Comparison of ENCODE assay signal across 8 cellular contexts in the genomic region with DNA sequence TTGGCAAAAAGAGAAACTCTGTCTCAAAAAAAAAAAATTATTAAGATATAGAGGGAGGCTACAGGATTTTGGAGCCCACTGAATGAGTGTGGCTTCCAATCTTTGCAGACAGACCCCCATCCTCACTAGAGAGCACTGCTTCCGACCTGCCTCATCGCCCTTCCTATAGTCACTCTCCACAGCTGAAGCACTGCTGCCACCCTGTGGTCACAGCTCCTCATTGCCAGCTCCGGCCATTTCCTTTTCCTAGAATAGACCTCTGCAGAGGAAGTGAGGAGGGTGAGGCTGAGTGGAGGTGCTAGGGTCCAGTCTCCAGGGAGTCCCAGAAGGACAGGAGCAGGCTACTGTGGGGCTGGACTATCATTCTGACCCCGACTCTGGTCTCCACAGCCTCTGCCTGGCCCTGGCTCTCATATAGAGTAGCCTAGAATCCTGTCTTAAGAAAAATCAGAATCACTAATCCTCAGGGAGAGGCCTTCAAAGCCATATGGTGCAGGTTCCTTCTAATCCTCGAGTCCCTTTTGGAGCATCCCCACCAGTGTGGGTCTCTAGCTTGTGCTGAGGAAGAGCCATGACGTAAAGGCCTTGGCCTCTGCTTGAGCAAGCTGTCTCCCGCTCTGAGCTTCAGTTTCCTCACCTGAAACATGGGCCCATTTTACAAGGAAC. TPM values are rescaled to one million over a fixed set of nuclear protein-coding genes. Genes with fewer than 3 reads are reported as not detected.
A peak's percentile ranks its signal among the peaks of the same experiment; 100 is the strongest.
DNase-seq lines count a peak whose midpoint lies in the region; ATAC-seq, FAIRE-seq and TF ChIP-seq lines count a peak whose summit lies in the region.

No MANE protein-coding gene starts in this region.

- H3K9me3 ChIP-seq in SJSA1 (replicated peaks) (no peaks in the 10 kb centered on the region), parathyroid adenoma (ENCODE audit: control insufficient read depth, low read length) (no peaks in the 10 kb centered on the region), upper lobe of right lung (no peaks in the 10 kb centered on the region)

- H3K27me3 ChIP-seq in SJSA1 (replicated peaks): no peaks in the 10 kb centered on the region
- H3K27me3 ChIP-seq in parathyroid adenoma (ENCODE audit: control insufficient read depth, insufficient read depth, low read length): no peaks in the 10 kb centered on the region
- H3K27me3 ChIP-seq in upper lobe of right lung: no peaks in the 10 kb centered on the region

- H3K36me3 ChIP-seq in SJSA1: peaks cover 51% of the 10 kb centered on the region
- H3K36me3 ChIP-seq in parathyroid adenoma (ENCODE audit: control insufficient read depth, insufficient read depth, low read length): no peaks in the 10 kb centered on the region
- H3K36me3 ChIP-seq in upper lobe of right lung: peaks cover 57% of the 10 kb centered on the region

- ATAC-seq in upper lobe of right lung: peak; percentile 95

- H3K27ac ChIP-seq in SJSA1: no peak overlapping the region
- no peak overlapping the region for H3K27ac ChIP-seq in parathyroid adenoma
- peak overlapping the region; percentile 42 for H3K27ac ChIP-seq in upper lobe of right lung

- H3K79me2 ChIP-seq in parathyroid adenoma: no peaks in the 10 kb centered on the region

- H3K4me3 ChIP-seq in SJSA1 (no peak overlapping the region), parathyroid adenoma (ENCODE audit: low read depth, low read length) (no peak overlapping the region), upper lobe of right lung (no peak overlapping the region)

- H2AFZ ChIP-seq in parathyroid adenoma: no peak overlapping the region

- POLR2A ChIA-PET in GM10248 (lab: Yijun Ruan, JAX) (interaction anchor here (0.5 to 2.1 kb wide), 4 partner anchors 8 to 442 kb away, joined by 3 to 4 read pairs (median 4); partner anchors contain the start of genes MAP3K12 and TARBP2), HEK293T (lab: Yijun Ruan, JAX) (interaction anchor here (0.6 to 4.9 kb wide), 4 partner anchors 8 to 32 kb away, joined by 3 to 38 read pairs (median 3); partner anchors contain the start of gene TARBP2)

- no peak for FAIRE-seq in frontal cortex (lab: Jason Lieb, UNC)

- H3K4me1 ChIP-seq in SJSA1 (replicated peaks) (peaks cover 11% of the 10 kb centered on the region), parathyroid adenoma (no peaks in the 10 kb centered on the region), upper lobe of right lung (peaks cover 12% of the 10 kb centered on the region)

- intact Hi-C loops in upper lobe of right lung (cut with DNase I): loop anchor here (10.0 kb wide), 1 partner anchor 154 kb away; no protein-coding TSS in a partner anchor

- peak; percentile 82 for DNase-seq in GM10248 (ENCODE audit: extremely low spot score)
- DNase-seq in HEK293T (ENCODE audit: extremely low spot score): peak; percentile 83
- DNase-seq in MV-4-11 (lab: John Stamatoyannopoulos, UW): peak; percentile 77
- peak; percentile 81 to 87 for DNase-seq in SJSA1 (ENCODE audit: low read depth in 1 of 2, low spot score in 2 of 2)
- DNase-seq in activated naive CD4-positive, alpha-beta T cell (lab: John Stamatoyannopoulos, UW): peak; percentile 44 to 72 (median 68)
- peak; percentile 50 to 76 for DNase-seq in frontal cortex (ENCODE audit: low spot score in 2 of 2)
- peak; percentile 88 for DNase-seq in upper lobe of right lung

- H3K4me2 ChIP-seq in parathyroid adenoma (ENCODE audit: low read length): no peak overlapping the region

- TF ChIP-seq CTCF in GM10248 (IDR thresholded peaks at IDR 0.05; ENCODE audit: control extremely low read depth, extremely low read depth, low read depth, missing control alignments): peak; percentile 99
- TF ChIP-seq CTCF in parathyroid adenoma (IDR thresholded peaks at IDR 0.05): peak; percentile 98
- TF ChIP-seq CTCF in upper lobe of right lung (IDR thresholded peaks at IDR 0.05): peak; percentile 92

- no peak overlapping the region for H3K9ac ChIP-seq in parathyroid adenoma

- CTCF ChIA-PET in GM10248 (lab: Yijun Ruan, JAX): interaction anchor here (0.7 to 6.5 kb wide), 50 partner anchors 8 to 891 kb away, joined by 3 to 87 read pairs (median 4); partner anchors contain the start of genes AAAS, ATP5MC2, MAP3K12 and MYG1
- CTCF ChIA-PET in HEK293T (lab: Yijun Ruan, JAX): interaction anchor here (0.5 to 3.1 kb wide), 10 partner anchors 15 to 349 kb away, joined by 3 to 13 read pairs (median 5); partner anchors contain the start of gene AAAS

TF ChIP-seq in HEK293T, 16 proteins besides CTCF, POLR2A, EP300 and RAD21:
- no peak for TF ChIP-seq CTBP1 (IDR thresholded peaks at IDR 0.05; ENCODE audit: borderline replicate concordance)
- TF ChIP-seq L3MBTL2 (conservative IDR thresholded peaks at IDR 0.05): no peak
- no peak for TF ChIP-seq NFRKB (IDR thresholded peaks at IDR 0.05)
- no peak for TF ChIP-seq FOXK2 (IDR thresholded peaks at IDR 0.05)
- TF ChIP-seq HDGF (IDR thresholded peaks at IDR 0.05; ENCODE audit: borderline replicate concordance): no peak
- TF ChIP-seq LEF1 (IDR thresholded peaks at IDR 0.05; ENCODE audit: borderline replicate concordance): no peak
- no peak for TF ChIP-seq ZNF384 (IDR thresholded peaks at IDR 0.05)
- no peak for TF ChIP-seq PKNOX1 (IDR thresholded peaks at IDR 0.05)
- TF ChIP-seq BHLHE40 (IDR thresholded peaks at IDR 0.05; ENCODE audit: borderline replicate concordance): no peak
- no peak for TF ChIP-seq FOXM1 (IDR thresholded peaks at IDR 0.05; ENCODE audit: borderline replicate concordance)
- no peak for TF ChIP-seq TARDBP (IDR thresholded peaks at IDR 0.05)
- no peak for TF ChIP-seq ELF4 (IDR thresholded peaks at IDR 0.05)

RNA-seq across cellular contexts. Expression of gene NPFF, which starts 1.4 kb away (rescaled TPM):
- total RNA-seq in SJSA1 (2014; rRNA removed; shearing (Covaris generic)): not detected in 2 replicates
- not detected for total RNA-seq in frontal cortex
- total RNA-seq in upper lobe of right lung: not detected

RNA-seq across cellular contexts. Expression of gene TARBP2, which starts 7.6 kb away (rescaled TPM):
- 38.3 and 39.0 TPM in 2 replicates for total RNA-seq in SJSA1 (2014; rRNA removed; shearing (Covaris generic))
- total RNA-seq in frontal cortex (26.9 TPM), upper lobe of right lung (33.1 TPM)

RNA-seq across cellular contexts. Expression of gene MAP3K12, which starts 9.4 kb away (rescaled TPM):
- 6.7 and 8.6 TPM in 2 replicates for total RNA-seq in SJSA1 (2014; rRNA removed; shearing (Covaris generic))
- total RNA-seq in frontal cortex (34.6 TPM), upper lobe of right lung (22.3 TPM)

RNA-seq across cellular contexts. Expression of gene PCBP2, which starts 56.8 kb away (rescaled TPM):
- 153 and 157 TPM in 2 replicates for total RNA-seq in SJSA1 (2014; rRNA removed; shearing (Covaris generic))
- total RNA-seq in frontal cortex (157 TPM), upper lobe of right lung (727 TPM)
